ENCODE assay signal across 10 cellular contexts in genomic region chrX:109782994-109783711, GRCh38. TPM values are rescaled to one million over a fixed set of nuclear protein-coding genes. Genes with fewer than 3 reads are reported as not detected.
DNase-seq lines count a peak whose midpoint lies in the region; ATAC-seq and TF ChIP-seq lines count a peak whose summit lies in the region.
"Had no signal": no experiment of that assay in that cellular context is flagged by ENCODE, and none has a peak within 500 bp of the region (broad histone marks: within the 10 kb centered on the region; RNA-seq: fewer than 3 reads in every experiment).

No MANE protein-coding gene starts in this region.

- H3K4me1 Mint-ChIP-seq in CD4-positive, alpha-beta T cell (ENCODE audit: low read depth) = peaks cover 11% of the 10 kb centered on the region
- H3K4me1 Mint-ChIP-seq in activated T-cell treated with anti-CD3 and anti-CD28 coated beads, Interleukin-2, amount 50 U/mL, for 4 hours (ENCODE audit: low read depth) = peaks cover 9% of the 10 kb centered on the region
- H3K4me1 Mint-ChIP-seq: neural crest cell had no signal

- no peaks in the 10 kb centered on the region for H3K27me3 ChIP-seq in CD4-positive, alpha-beta T cell (ENCODE audit: control insufficient read depth, insufficient read depth, low read length)
- H3K27me3 ChIP-seq in body of pancreas = no peaks in the 10 kb centered on the region
- no peaks in the 10 kb centered on the region for H3K27me3 ChIP-seq in MG63

- H3K27ac Mint-ChIP-seq in CD4-positive, alpha-beta T cell = no peak overlapping the region

- WGBS in body of pancreas, 2 donors = 67 to 76% methylated on average over 6 of the region's 6 CpGs

- CTCF ChIA-PET in CD4-positive, alpha-beta T cell (lab: Charles Lee) = no interaction called here

- peak overlapping the region; percentile 42 for H3K4me3 Mint-ChIP-seq in CD4-positive, alpha-beta T cell
- H3K4me3 Mint-ChIP-seq in activated T-cell treated with anti-CD3 and anti-CD28 coated beads, Interleukin-2, amount 50 U/mL, for 4 hours = peak overlapping the region; percentile 53
- H3K4me3 Mint-ChIP-seq: neural crest cell had no signal

- H3K27me3 Mint-ChIP-seq in CD4-positive, alpha-beta T cell = no peaks in the 10 kb centered on the region
- H3K27me3 Mint-ChIP-seq in activated T-cell treated with anti-CD3 and anti-CD28 coated beads, Interleukin-2, amount 50 U/mL, for 4 hours (ENCODE audit: low read depth) = no peaks in the 10 kb centered on the region

- intact Hi-C loops in CD4-positive, alpha-beta T cell (cut with DNase I, micrococcal nuclease) = no loop called here
- intact Hi-C loops in body of pancreas (cut with DNase I) = no loop called here

- no peaks in the 10 kb centered on the region for H3K9me3 Mint-ChIP-seq in CD4-positive, alpha-beta T cell
- H3K9me3 Mint-ChIP-seq in activated T-cell treated with anti-CD3 and anti-CD28 coated beads, Interleukin-2, amount 50 U/mL, for 4 hours = no peaks in the 10 kb centered on the region
- H3K9me3 Mint-ChIP-seq: neural crest cell had no signal

- TF ChIP-seq CTCF in CD4-positive, alpha-beta T cell (IDR thresholded peaks at IDR 0.05) = no peak
- no peak for TF ChIP-seq CTCF in body of pancreas (IDR thresholded peaks at IDR 0.05)

- H3K36me3 Mint-ChIP-seq in CD4-positive, alpha-beta T cell (ENCODE audit: low read depth) = no peaks in the 10 kb centered on the region
- H3K36me3 Mint-ChIP-seq in activated T-cell treated with anti-CD3 and anti-CD28 coated beads, Interleukin-2, amount 50 U/mL, for 4 hours (ENCODE audit: insufficient read depth) = no peaks in the 10 kb centered on the region

- DNase-seq in CD4-positive, alpha-beta T cell = no peak
- no peak for DNase-seq in activated T-cell treated with anti-CD3 and anti-CD28 coated beads, Interleukin-2, amount 50 U/mL, for 4 hours
- DNase-seq in body of pancreas = no peak
- DNase-seq in pons (ENCODE audit: low spot score) = no peak
- no peak for DNase-seq in activated effector memory CD4-positive, alpha-beta T cell treated with Interleukin-2 at 50 U/mL for 16 hours
- no peak for DNase-seq in MG63

- H3K9me3 ChIP-seq in CD4-positive, alpha-beta T cell (ENCODE audit: control insufficient read depth, low read length) = no peaks in the 10 kb centered on the region
- no peaks in the 10 kb centered on the region for H3K9me3 ChIP-seq in body of pancreas
- no peaks in the 10 kb centered on the region for H3K9me3 ChIP-seq in MG63

- POLR2A ChIA-PET in CD4-positive, alpha-beta T cell (lab: Charles Lee) = no interaction called here

- H3K36me3 ChIP-seq in body of pancreas (replicated peaks in 1 of 2; ENCODE audit: insufficient read depth in 1 of 2, low read depth in 2 of 2) (no peaks in the 10 kb centered on the region), MG63 (no peaks in the 10 kb centered on the region)

- ATAC-seq in CD4-positive, alpha-beta T cell (ENCODE audit: poor library complexity) = no peak
- ATAC-seq in GM19025 (IDR thresholded peaks at IDR 0.05; ENCODE audit: low read depth, unreplicated experiment) (peak; percentile 86), HG02981 (IDR thresholded peaks at IDR 0.05; ENCODE audit: unreplicated experiment) (peak; percentile 86), body of pancreas (no peak)
- ATAC-seq in activated T-cell treated with anti-CD3 and anti-CD28 coated beads, Interleukin-2, amount 50 U/mL, for 4 hours = peak; percentile 23 to 50

- peaks cover 13% of the 10 kb centered on the region for H3K4me1 ChIP-seq in body of pancreas

- H3K4me3 ChIP-seq in body of pancreas (no peak overlapping the region), MG63 (no peak overlapping the region)

- H3K27ac ChIP-seq in CD4-positive, alpha-beta T cell (ENCODE audit: low read depth, low read length) = no peak overlapping the region
- peak overlapping the region in 1 of 4 donors; percentile 44 for H3K27ac ChIP-seq in body of pancreas
- H3K27ac ChIP-seq: VCaP had no signal

- no peak for TF ChIP-seq POLR2A in body of pancreas (IDR thresholded peaks at IDR 0.05)

RNA-seq across cellular contexts. Expression of gene ACSL4, which starts 50.1 kb away (rescaled TPM):
- total RNA-seq in CD4-positive, alpha-beta T cell = 10 to 100 TPM; 11.1 to 14.5 TPM
- total RNA-seq in activated T-cell treated with anti-CD3 and anti-CD28 coated beads, Interleukin-2, amount 50 U/mL, for 4 hours = 10 to 100 TPM; 59.7 to 66.7 (median 63.1) TPM
- total RNA-seq in body of pancreas = 10 to 100 TPM; 10.5 to 18.9 TPM
- 36.5 and 75.3 TPM in 2 replicates for total RNA-seq in MG63 (2014; rRNA removed; shearing (Covaris generic); ENCODE audit: low replicate concordance)

Comparison
In these comparisons a context has a peak if more than half of its experiments do, and no peak if none do; other contexts are left out.
1. ATAC-seq: peak in GM19025 (single experiment), HG02981 (single experiment) and activated T-cell treated with anti-CD3 and anti-CD28 coated beads, Interleukin-2, amount 50 U/mL, for 4 hours (2 of 2); none in CD4-positive, alpha-beta T cell (single experiment) and body of pancreas (single experiment).